Comparison of ENCODE assay signal across 30 cellular contexts in genomic region chr3:127342735-127343134, GRCh38. TPM values are rescaled to one million over a fixed set of nuclear protein-coding genes. Genes with fewer than 3 reads are reported as not detected.
A peak's percentile ranks its signal among the peaks of the same experiment; 100 is the strongest.
DNase-seq lines count a peak whose midpoint lies in the region; ATAC-seq and TF ChIP-seq lines count a peak whose summit lies in the region.
"Had no signal": no experiment of that assay in that cellular context is flagged by ENCODE, and none has a peak within 500 bp of the region (broad histone marks: within the 10 kb centered on the region; RNA-seq: fewer than 3 reads in every experiment).

No MANE protein-coding gene starts in this region.

- H2BK12ac ChIP-seq in H9 (ENCODE audit: insufficient read length, low read depth, low read length): no peak overlapping the region

- H2BK5ac ChIP-seq in H9 (ENCODE audit: insufficient read length, low read length): no peak overlapping the region

- no peak overlapping the region for H2AK5ac ChIP-seq in H9 (ENCODE audit: insufficient read length, low read length)

- no peak overlapping the region for H2AFZ ChIP-seq in H9 (ENCODE audit: low read length)
- H2AFZ ChIP-seq: hepatocyte had no signal

- H3K23me2 ChIP-seq in H9 (ENCODE audit: insufficient read length, low read depth, low read length, poor library complexity, severe bottlenecking): no peaks in the 10 kb centered on the region

- no peaks in the 10 kb centered on the region for H4K20me1 ChIP-seq in H9 (ENCODE audit: control insufficient read depth, insufficient read depth, insufficient read length)

- H3K9me3 Mint-ChIP-seq in H9: peaks cover 2 to 6% of the 10 kb centered on the region in 2 experiments; a peak in 3 of 5 replicates
- peaks cover 8% of the 10 kb centered on the region for H3K9me3 Mint-ChIP-seq in WTC11
- H3K9me3 Mint-ChIP-seq in activated CD4-positive, alpha-beta memory T cell treated with anti-CD3 and anti-CD28 coated beads for 36 hours: peaks cover 7% of the 10 kb centered on the region

- CTCF ChIA-PET in WTC11 (lab: Charles Lee) (interaction anchor here (0.8 to 1.9 kb wide), 5 partner anchors 24 to 205 kb away, joined by 3 to 11 read pairs (median 5); no protein-coding TSS in a partner anchor), RWPE1 (lab: Yijun Ruan, JAX) (no interaction called here)
- CTCF ChIA-PET in activated CD4-positive, alpha-beta memory T cell treated with anti-CD3 and anti-CD28 coated beads for 36 hours (lab: Charles Lee): no interaction called here

- H2BK15ac ChIP-seq in H9 (ENCODE audit: low read depth, low read length): no peak overlapping the region

- H4K91ac ChIP-seq in H9 (ENCODE audit: insufficient read length, low read depth, low read length): no peak overlapping the region

- POLR2A ChIA-PET in WTC11 (lab: Charles Lee) (no interaction called here), RWPE1 (lab: Yijun Ruan, JAX; ENCODE audit: low non-redundant PET) (no interaction called here)
- POLR2A ChIA-PET in activated CD4-positive, alpha-beta memory T cell treated with anti-CD3 and anti-CD28 coated beads for 36 hours (lab: Charles Lee): no interaction called here

- peak; percentile 64 for DNase-seq in H9
- DNase-seq in WTC11 (ENCODE audit: low spot score): peak; percentile 39
- peak; percentile 51 for DNase-seq in iPS-NIHi11 (ENCODE audit: low spot score)
- no peak for DNase-seq in RWPE1 (ENCODE audit: low spot score)
- no peak for DNase-seq in erythroblast (lab: John Stamatoyannopoulos, UW)
- no peak for DNase-seq in activated CD4-positive, alpha-beta memory T cell treated with anti-CD3 and anti-CD28 coated beads for 36 hours
- no peak for DNase-seq in NCI-H2029 (lab: John Stamatoyannopoulos, UW)
- DNase-seq: activated CD4-positive, CD25-positive, alpha-beta regulatory T cell treated with anti-CD3 and anti-CD28 coated beads, Interleukin-2, amount 50 U/mL, for 72 hours; activated CD8-positive, alpha-beta T cell treated with anti-CD3 and anti-CD28 coated beads, Interleukin-2, amount 10 ng/mL, durations not matched to agents 7 days and 5 days; activated gamma-delta T cell; body of pancreas; CD4-positive, alpha-beta T cell; foreskin melanocyte; islet precursor cell; NCI-H146; NCI-H524 treated with DMSO at 0.1 percent for 48 hours; NK-92 treated with Interleukin-12 subunit alpha and Interleukin-12 subunit beta, amount 100 ng/mL, for 24 hours; SIG-M5; stimulated activated CD4-positive, alpha-beta T cell treated with anti-CD3 and anti-CD28 coated beads, Interleukin-15, amount 100 ng/mL, for 24 hours; stimulated activated naive CD8-positive, alpha-beta T cell treated with anti-CD3 and anti-CD28 coated beads, Interleukin-15, amount 100 ng/mL, for 72 hours; thyroid gland had no signal

- H3K27ac Mint-ChIP-seq in H9: no peak overlapping the region
- H3K27ac Mint-ChIP-seq in WTC11: no peak overlapping the region
- no peak overlapping the region for H3K27ac Mint-ChIP-seq in activated CD4-positive, alpha-beta memory T cell treated with anti-CD3 and anti-CD28 coated beads for 36 hours
- H3K27ac Mint-ChIP-seq: activated CD8-positive, alpha-beta T cell treated with anti-CD3 and anti-CD28 coated beads, Interleukin-2, amount 10 ng/mL, durations not matched to agents 7 days and 5 days; CD4-positive, alpha-beta T cell had no signal

- no peaks in the 10 kb centered on the region for H3K79me1 ChIP-seq in H9 (ENCODE audit: insufficient read depth, low read depth, low read length, poor library complexity, severe bottlenecking)

- H4K8ac ChIP-seq in H9 (replicated peaks; ENCODE audit: insufficient read length, low read depth, low read length): no peak overlapping the region

- no peak overlapping the region for H3T11ph ChIP-seq in H9 (ENCODE audit: low read length)

- H3K27ac ChIP-seq in H9 (ENCODE audit: insufficient read length, low read depth, low read length) (no peak overlapping the region), RWPE1 (no peak overlapping the region)
- H3K27ac ChIP-seq: body of pancreas, epithelial cell of prostate, hepatocyte, KMS-11, prostate gland, thyroid gland had no signal

- H3K14ac ChIP-seq in H9 (ENCODE audit: insufficient read depth, low read length): no peak overlapping the region

- no peak overlapping the region for H3K56ac ChIP-seq in H9 (ENCODE audit: insufficient read length, low read depth, low read length)

- intact Hi-C loops in activated CD4-positive, alpha-beta memory T cell treated with anti-CD3 and anti-CD28 coated beads for 36 hours (cut with micrococcal nuclease): no loop called here

- peaks cover 4 to 6% of the 10 kb centered on the region in 2 experiments; a peak in 3 of 4 replicates for H3K4me1 Mint-ChIP-seq in H9
- peaks cover 6% of the 10 kb centered on the region for H3K4me1 Mint-ChIP-seq in WTC11
- H3K4me1 Mint-ChIP-seq in activated CD4-positive, alpha-beta memory T cell treated with anti-CD3 and anti-CD28 coated beads for 36 hours (ENCODE audit: low read depth): no peaks in the 10 kb centered on the region
- H3K4me1 Mint-ChIP-seq: neural crest cell; stimulated activated naive CD8-positive, alpha-beta T cell treated with anti-CD3 and anti-CD28 coated beads, Interleukin-15, amount 100 ng/mL, for 72 hours had no signal

- no peaks in the 10 kb centered on the region for H3K4me1 ChIP-seq in H9 (ENCODE audit: insufficient read depth, low read length)
- H3K4me1 ChIP-seq: prostate gland, thyroid gland had no signal

- peak; percentile 92 for ATAC-seq in WTC11
- ATAC-seq: activated CD8-positive, alpha-beta T cell treated with anti-CD3 and anti-CD28 coated beads, Interleukin-2, amount 10 ng/mL, durations not matched to agents 7 days and 5 days; body of pancreas; stimulated activated naive CD8-positive, alpha-beta T cell treated with anti-CD3 and anti-CD28 coated beads, Interleukin-15, amount 100 ng/mL, for 72 hours had no signal

- no peak overlapping the region for H4K5ac ChIP-seq in H9 (ENCODE audit: insufficient read length, low read depth, low read length)

- H2BK20ac ChIP-seq in H9 (ENCODE audit: low read depth, low read length, poor library complexity, severe bottlenecking): no peak overlapping the region

- TF ChIP-seq CTCF in H9 (conservative IDR thresholded peaks at IDR 0.05) (peak; percentile 71), WTC11 (IDR thresholded peaks at IDR 0.05) (0 out of 2 replicates have a peak, but pooled peaks have one; percentile 21), RWPE1 (conservative IDR thresholded peaks at IDR 0.05; ENCODE audit: low read depth) (no peak)

- no peak overlapping the region for H3K23ac ChIP-seq in H9 (ENCODE audit: insufficient read length, low read depth, low read length)

- no peak overlapping the region for H3K4me2 ChIP-seq in H9 (ENCODE audit: insufficient read depth, insufficient read length, low read length)
- H3K4me2 ChIP-seq: hepatocyte, KMS-11 had no signal

- no peak overlapping the region for H3K4ac ChIP-seq in H9 (ENCODE audit: low read depth, low read length)

- H3K27me3 Mint-ChIP-seq in H9 (ENCODE audit: low read depth) (peaks cover 33% of the 10 kb centered on the region), WTC11 (ENCODE audit: low read depth) (peaks cover 11% of the 10 kb centered on the region)
- H3K27me3 Mint-ChIP-seq in activated CD4-positive, alpha-beta memory T cell treated with anti-CD3 and anti-CD28 coated beads for 36 hours: peaks cover 22% of the 10 kb centered on the region

- WGBS in H9 (ENCODE audit: extremely low coverage, insufficient read length, low lambda C conversion rate): no CpG with 5 or more reads among the region's 9 CpGs

- no peak for TF ChIP-seq POLR2A in erythroblast (IDR thresholded peaks at IDR 0.05; ENCODE audit: low read length)

- no peak overlapping the region for H3K9ac ChIP-seq in H9 (ENCODE audit: extremely low read depth, insufficient read length, low read length)
- H3K9ac ChIP-seq: KMS-11 had no signal

- no peaks in the 10 kb centered on the region for H3K27me3 ChIP-seq in H9 (ENCODE audit: insufficient read depth, low read length)
- H3K27me3 ChIP-seq: body of pancreas had no signal

- H3K9me3 ChIP-seq in H9 (ENCODE audit: control insufficient read depth, low read depth, low read length): no peaks in the 10 kb centered on the region
- H3K9me3 ChIP-seq: body of pancreas, prostate gland, thyroid gland had no signal

- no peak overlapping the region for H2BK120ac ChIP-seq in H9 (ENCODE audit: low read depth, low read length, poor library complexity, severe bottlenecking)

- H3K36me3 Mint-ChIP-seq in H9 (ENCODE audit: insufficient read depth in 1 of 3, low read depth in 3 of 3) (no peaks in the 10 kb centered on the region; a peak in 1 of 7 replicates), WTC11 (no peaks in the 10 kb centered on the region)
- H3K36me3 Mint-ChIP-seq in activated CD4-positive, alpha-beta memory T cell treated with anti-CD3 and anti-CD28 coated beads for 36 hours: no peaks in the 10 kb centered on the region

- H3K4me3 Mint-ChIP-seq in H9 (no peak overlapping the region), WTC11 (no peak overlapping the region)
- no peak overlapping the region for H3K4me3 Mint-ChIP-seq in activated CD4-positive, alpha-beta memory T cell treated with anti-CD3 and anti-CD28 coated beads for 36 hours
- H3K4me3 Mint-ChIP-seq: activated CD8-positive, alpha-beta T cell treated with anti-CD3 and anti-CD28 coated beads, Interleukin-2, amount 10 ng/mL, durations not matched to agents 7 days and 5 days; CD4-positive, alpha-beta T cell; neural crest cell; stimulated activated naive CD8-positive, alpha-beta T cell treated with anti-CD3 and anti-CD28 coated beads, Interleukin-15, amount 100 ng/mL, for 72 hours had no signal

- H3K18ac ChIP-seq in H9 (ENCODE audit: insufficient read length, low read depth, low read length): no peak overlapping the region

- no peaks in the 10 kb centered on the region for H3K79me2 ChIP-seq in H9 (ENCODE audit: insufficient read depth, low read length)
- H3K79me2 ChIP-seq: hepatocyte had no signal

TF ChIP-seq in WTC11, 78 proteins besides CTCF, POLR2A, EP300 and RAD21 (continues in another document):
- TF ChIP-seq ZNF317 (CRISPR knock-in tag; IDR thresholded peaks at IDR 0.05; ENCODE audit: borderline replicate concordance, low read depth): no peak
- TF ChIP-seq MAX (CRISPR knock-in tag; IDR thresholded peaks at IDR 0.05): no peak
- no peak for TF ChIP-seq ZNF416 (CRISPR knock-in tag; IDR thresholded peaks at IDR 0.05)

RNA-seq across cellular contexts. Expression of gene PRR20G, which starts 54.9 kb away (rescaled TPM):
- total RNA-seq in H9 (2021): 0.26 and 0.35 TPM in 2 replicates
- total RNA-seq in WTC11 (2021): 0.18 TPM in 1 of 3 replicates, not detected in the others
- not detected for total RNA-seq in activated CD4-positive, alpha-beta memory T cell treated with anti-CD3 and anti-CD28 coated beads for 36 hours
- total RNA-seq: activated CD8-positive, alpha-beta T cell treated with anti-CD3 and anti-CD28 coated beads, Interleukin-2, amount 10 ng/mL, durations not matched to agents 7 days and 5 days; body of pancreas; CD4-positive, alpha-beta T cell; cerebellum; G401; hepatocyte; lower leg skin; mucosa of gallbladder; neural crest cell; thyroid gland had no signal

Comparison
In these comparisons a context has a peak if more than half of its experiments do, and no peak if none do; other contexts are left out.
1. DNase-seq: peak in H9 (single experiment), WTC11 (single experiment) and iPS-NIHi11 (single experiment); none in RWPE1 (single experiment), erythroblast (0 of 2), activated CD4-positive, alpha-beta memory T cell treated with anti-CD3 and anti-CD28 coated beads for 36 hours (single experiment) and NCI-H2029 (single experiment).